Comparison of ENCODE assay signal across 37 cellular contexts in genomic region chr19:3201911-3202310, GRCh38. TPM values are rescaled to one million over a fixed set of nuclear protein-coding genes. Genes with fewer than 3 reads are reported as not detected.
"Had no signal": no experiment of that assay in that cellular context is flagged by ENCODE, and none has a peak within 500 bp of the region (broad histone marks: within the 10 kb centered on the region; RNA-seq: fewer than 3 reads in every experiment).

No MANE protein-coding gene starts in this region.

- H3K27ac ChIP-seq: adrenal gland, body of pancreas, brain microvascular endothelial cell, breast epithelium, VCaP had no signal

- H3K9me3 ChIP-seq: adrenal gland, body of pancreas, breast epithelium had no signal

- H3K9me3 Mint-ChIP-seq: activated B cell treated with CpG ODN at 0.5 μM for 24 hours; activated CD4-positive, alpha-beta memory T cell treated with anti-CD3 and anti-CD28 coated beads, Interleukin-2, amount 10 ng/mL, durations not matched to agents 7 days and 5 days; activated CD4-positive, alpha-beta T cell treated with anti-CD3 and anti-CD28 coated beads, Interleukin-2, amount 10 ng/mL, durations not matched to agents 24 days and 14 days; activated naive CD4-positive, alpha-beta T cell treated with anti-CD3 and anti-CD28 coated beads for 36 hours; activated naive CD4-positive, alpha-beta T cell treated with anti-CD3 and anti-CD28 coated beads, Interleukin-2, amount 50 U/mL, for 72 hours; activated naive CD8-positive, alpha-beta T cell treated with anti-CD3 and anti-CD28 coated beads for 36 hours; activated T-cell treated with anti-CD3 and anti-CD28 coated beads, Interleukin-2, amount 50 U/mL, for 24 hours; activated T-helper 2 cell treated with anti-CD3 and anti-CD28 coated beads, Interferon-gamma antibody, Interleukin-2, Interleukin-4, amounts not matched to agents 10 μg/mL and 5 μg/mL and 100 μg/mL, durations not matched to agents 14 hours and 24 hours and 36 hours; T-helper 1 cell treated with Interleukin-12 subunit alpha and Interleukin-12 subunit beta and Interleukin-4 antibody, amounts not matched to agents 30 μg/mL and 1 μg/mL, for 36 hours; T-helper 2 cell treated with Interferon-gamma antibody and Interleukin-4, amounts not matched to agents 5 μg/mL and 100 μg/mL, for 36 hours had no signal

- H3K27me3 Mint-ChIP-seq: activated B cell treated with CpG ODN at 0.5 μM for 24 hours; activated CD4-positive, alpha-beta memory T cell treated with anti-CD3 and anti-CD28 coated beads, Interleukin-2, amount 10 ng/mL, durations not matched to agents 7 days and 5 days; activated CD4-positive, alpha-beta T cell treated with anti-CD3 and anti-CD28 coated beads, Interleukin-2, amount 10 ng/mL, durations not matched to agents 24 days and 14 days; activated CD8-positive, alpha-beta memory T cell treated with anti-CD3 and anti-CD28 coated beads, Interleukin-2, amount 10 ng/mL, durations not matched to agents 7 days and 5 days; activated naive CD8-positive, alpha-beta T cell treated with anti-CD3 and anti-CD28 coated beads for 36 hours; activated T-cell treated with anti-CD3 and anti-CD28 coated beads, Interleukin-2, amount 50 U/mL, for 24 hours had no signal

- H3K4me3 ChIP-seq: adrenal gland, body of pancreas, breast epithelium had no signal

- H3K4me1 Mint-ChIP-seq: activated B cell treated with CpG ODN at 0.5 μM for 24 hours; activated CD4-positive, alpha-beta memory T cell treated with anti-CD3 and anti-CD28 coated beads, Interleukin-2, amount 10 ng/mL, durations not matched to agents 7 days and 5 days; activated CD4-positive, alpha-beta T cell treated with anti-CD3 and anti-CD28 coated beads, Interleukin-2, amount 10 ng/mL, durations not matched to agents 24 days and 14 days; activated CD8-positive, alpha-beta memory T cell treated with anti-CD3 and anti-CD28 coated beads, Interleukin-2, amount 10 ng/mL, durations not matched to agents 7 days and 5 days; activated naive CD8-positive, alpha-beta T cell treated with anti-CD3 and anti-CD28 coated beads for 36 hours had no signal

- H3K4me1 ChIP-seq: adrenal gland, body of pancreas, breast epithelium had no signal

- H3K4me3 Mint-ChIP-seq: activated B cell treated with CpG ODN at 0.5 μM for 24 hours; activated CD4-positive, alpha-beta memory T cell treated with anti-CD3 and anti-CD28 coated beads, Interleukin-2, amount 10 ng/mL, durations not matched to agents 7 days and 5 days; activated CD4-positive, alpha-beta T cell treated with anti-CD3 and anti-CD28 coated beads, Interleukin-2, amount 10 ng/mL, durations not matched to agents 24 days and 14 days; activated CD8-positive, alpha-beta memory T cell treated with anti-CD3 and anti-CD28 coated beads, Interleukin-2, amount 10 ng/mL, durations not matched to agents 7 days and 5 days; activated CD8-positive, alpha-beta T cell treated with anti-CD3 and anti-CD28 coated beads, Interleukin-2, amount 10 ng/mL, durations not matched to agents 7 days and 5 days; activated naive CD4-positive, alpha-beta T cell treated with anti-CD3 and anti-CD28 coated beads for 36 hours; activated naive CD8-positive, alpha-beta T cell treated with anti-CD3 and anti-CD28 coated beads for 36 hours; activated T-cell treated with anti-CD3 and anti-CD28 coated beads, Interleukin-2, amount 50 U/mL, for 24 hours; T-helper 1 cell treated with Interleukin-12 subunit alpha and Interleukin-12 subunit beta and Interleukin-4 antibody, amounts not matched to agents 30 μg/mL and 1 μg/mL, for 36 hours; T-helper 2 cell treated with Interferon-gamma antibody and Interleukin-4, amounts not matched to agents 5 μg/mL and 100 μg/mL, for 36 hours had no signal

- ATAC-seq: activated CD8-positive, alpha-beta memory T cell treated with anti-CD3 and anti-CD28 coated beads, Interleukin-2, amount 10 ng/mL, durations not matched to agents 7 days and 5 days; activated CD8-positive, alpha-beta T cell treated with anti-CD3 and anti-CD28 coated beads, Interleukin-2, amount 10 ng/mL, durations not matched to agents 7 days and 5 days; activated naive CD4-positive, alpha-beta T cell treated with anti-CD3 and anti-CD28 coated beads, Interleukin-2, amount 50 U/mL, for 72 hours; body of pancreas had no signal

- H3K36me3 Mint-ChIP-seq: activated naive CD4-positive, alpha-beta T cell treated with anti-CD3 and anti-CD28 coated beads, Interleukin-2, amount 50 U/mL, for 72 hours; activated naive CD8-positive, alpha-beta T cell treated with anti-CD3 and anti-CD28 coated beads for 36 hours had no signal

- DNase-seq: activated B cell treated with CpG ODN at 0.5 μM for 24 hours; activated CD4-positive, alpha-beta memory T cell treated with anti-CD3 and anti-CD28 coated beads, Interleukin-2, amount 10 ng/mL, durations not matched to agents 7 days and 5 days; activated CD4-positive, alpha-beta T cell treated with anti-CD3 and anti-CD28 coated beads for 4 hours; activated CD4-positive, alpha-beta T cell treated with anti-CD3 and anti-CD28 coated beads, Interleukin-2, amount 10 ng/mL, durations not matched to agents 24 days and 14 days; activated CD4-positive, alpha-beta T cell treated with anti-CD3 and anti-CD28 coated beads, Interleukin-2, amount 50 U/mL, for 1 hour; activated CD4-positive, alpha-beta T cell treated with anti-CD3 and anti-CD28 coated beads, Interleukin-2, amount 50 U/mL, for 4 hours; activated CD4-positive, CD25-positive, alpha-beta regulatory T cell treated with anti-CD3 and anti-CD28 coated beads, Interleukin-2, amount 50 U/mL, for 72 hours; activated CD8-positive, alpha-beta memory T cell treated with anti-CD3 and anti-CD28 coated beads for 24 hours; activated CD8-positive, alpha-beta memory T cell treated with anti-CD3 and anti-CD28 coated beads, Interleukin-2, amount 10 ng/mL, durations not matched to agents 7 days and 5 days; activated CD8-positive, alpha-beta memory T cell treated with anti-CD3 and anti-CD28 coated beads, Interleukin-2, amount 50 U/mL, for 48 hours; activated CD8-positive, alpha-beta T cell treated with anti-CD3 and anti-CD28 coated beads, Interleukin-2, amount 10 ng/mL, durations not matched to agents 7 days and 5 days; activated effector memory CD4-positive, alpha-beta T cell treated with Interleukin-2 at 50 U/mL for 16 hours; activated gamma-delta T cell treated with Interleukin-2 at 50 U/mL for 16 hours; activated naive CD4-positive, alpha-beta T cell; activated naive CD4-positive, alpha-beta T cell treated with anti-CD3 and anti-CD28 coated beads for 36 hours; activated naive CD4-positive, alpha-beta T cell treated with anti-CD3 and anti-CD28 coated beads, Interleukin-2, amount 50 U/mL, for 16 hours; activated naive CD8-positive, alpha-beta T cell treated with anti-CD3 and anti-CD28 coated beads for 36 hours; activated T-cell treated with anti-CD3 and anti-CD28 coated beads, Interleukin-2, amount 50 U/mL, for 24 hours; activated T-cell treated with anti-CD3 and anti-CD28 coated beads, Interleukin-2, amount 50 U/mL, for 48 hours; adrenal gland; amniotic stem cell; aorta; body of pancreas; brain microvascular endothelial cell; central memory CD4-positive, alpha-beta T cell; T-helper 1 cell; T-helper 2 cell; T-helper 9 cell had no signal

- H3K27ac Mint-ChIP-seq: activated B cell treated with CpG ODN at 0.5 μM for 24 hours; activated CD4-positive, alpha-beta T cell treated with anti-CD3 and anti-CD28 coated beads, Interleukin-2, amount 10 ng/mL, durations not matched to agents 24 days and 14 days; activated CD8-positive, alpha-beta memory T cell treated with anti-CD3 and anti-CD28 coated beads, Interleukin-2, amount 10 ng/mL, durations not matched to agents 7 days and 5 days; activated CD8-positive, alpha-beta T cell treated with anti-CD3 and anti-CD28 coated beads, Interleukin-2, amount 10 ng/mL, durations not matched to agents 7 days and 5 days; activated naive CD4-positive, alpha-beta T cell treated with anti-CD3 and anti-CD28 coated beads for 36 hours; activated naive CD4-positive, alpha-beta T cell treated with anti-CD3 and anti-CD28 coated beads, Interleukin-2, amount 50 U/mL, for 72 hours; activated naive CD8-positive, alpha-beta T cell treated with anti-CD3 and anti-CD28 coated beads for 36 hours; activated T-cell treated with anti-CD3 and anti-CD28 coated beads, Interleukin-2, amount 50 U/mL, for 24 hours; activated T-helper 2 cell treated with anti-CD3 and anti-CD28 coated beads, Interferon-gamma antibody, Interleukin-2, Interleukin-4, amounts not matched to agents 10 μg/mL and 5 μg/mL and 100 μg/mL, durations not matched to agents 14 hours and 24 hours and 36 hours; T-helper 1 cell treated with Interleukin-12 subunit alpha and Interleukin-12 subunit beta and Interleukin-4 antibody, amounts not matched to agents 30 μg/mL and 1 μg/mL, for 36 hours; T-helper 2 cell treated with Interferon-gamma antibody and Interleukin-4, amounts not matched to agents 5 μg/mL and 100 μg/mL, for 36 hours had no signal

RNA-seq across cellular contexts. Expression of gene CELF5, which starts 22.6 kb away (rescaled TPM):
- total RNA-seq: activated B cell treated with CpG ODN at 0.5 μM for 24 hours; activated CD8-positive, alpha-beta memory T cell treated with anti-CD3 and anti-CD28 coated beads, Interleukin-2, amount 10 ng/mL, durations not matched to agents 7 days and 5 days; activated naive CD4-positive, alpha-beta T cell treated with anti-CD3 and anti-CD28 coated beads for 36 hours; aorta; cardiac septum had no signal

RNA-seq across cellular contexts. Expression of gene S1PR4, which starts 23.3 kb away (rescaled TPM):
- total RNA-seq: astrocyte, cerebellum had no signal
